Comparison of ENCODE assay signal across 8 cellular contexts in the genomic region with DNA sequence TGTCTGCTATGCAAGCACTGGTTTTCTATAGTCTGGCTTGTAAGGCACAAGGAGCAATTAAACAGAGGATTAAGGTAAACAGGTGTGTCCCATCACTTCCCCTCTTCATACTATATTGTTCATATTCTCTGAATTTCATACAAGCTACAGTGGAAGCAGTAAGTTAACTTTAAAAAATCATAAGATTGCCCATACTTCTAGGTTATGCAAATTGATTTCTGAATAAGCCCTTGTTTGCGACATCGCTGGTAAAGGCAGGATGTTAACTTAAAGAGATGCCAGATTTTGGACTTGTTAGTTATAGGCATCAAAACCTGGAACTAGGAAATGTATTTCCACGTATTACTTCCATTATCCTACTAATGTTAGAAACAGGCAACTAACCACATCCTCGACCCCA. TPM values are rescaled to one million over a fixed set of nuclear protein-coding genes. Genes with fewer than 3 reads are reported as not detected.
DNase-seq lines count a peak whose midpoint lies in the region; ATAC-seq and TF ChIP-seq lines count a peak whose summit lies in the region.

No MANE protein-coding gene starts in this region.

- H3K9me3 Mint-ChIP-seq in CD4-positive, CD25-positive, alpha-beta regulatory T cell: peaks cover 0 to 2% (median 0%) of the 10 kb centered on the region in 7 donors
- H3K9me3 Mint-ChIP-seq in dendritic cell treated with granulocyte-macrophage colony-stimulating factor and Interleukin-4, amounts not matched to agents 40 ng/mL and 50 ng/mL, for 4 days: no peaks in the 10 kb centered on the region
- H3K9me3 Mint-ChIP-seq in neural crest cell: no peaks in the 10 kb centered on the region

- peak overlapping the region; percentile 87 to 92 (median 89) for H3K27ac Mint-ChIP-seq in CD4-positive, CD25-positive, alpha-beta regulatory T cell
- H3K27ac Mint-ChIP-seq in dendritic cell treated with granulocyte-macrophage colony-stimulating factor and Interleukin-4, amounts not matched to agents 40 ng/mL and 50 ng/mL, for 4 days: no peak overlapping the region
- H3K27ac Mint-ChIP-seq in neural crest cell (ENCODE audit: unreplicated experiment): no peak overlapping the region

- peaks cover 14 to 41% (median 30%) of the 10 kb centered on the region in 4 donors for H3K4me1 Mint-ChIP-seq in CD4-positive, CD25-positive, alpha-beta regulatory T cell
- H3K4me1 Mint-ChIP-seq in dendritic cell treated with granulocyte-macrophage colony-stimulating factor and Interleukin-4, amounts not matched to agents 40 ng/mL and 50 ng/mL, for 4 days (ENCODE audit: low read depth): peaks cover 33% of the 10 kb centered on the region
- H3K4me1 Mint-ChIP-seq in neural crest cell: peaks cover 46% of the 10 kb centered on the region

- peak overlapping the region; percentile 70 for H3K4me3 ChIP-seq in CD4-positive, CD25-positive, alpha-beta regulatory T cell (ENCODE audit: low read depth, low read length)

- H3K4me3 Mint-ChIP-seq in CD4-positive, CD25-positive, alpha-beta regulatory T cell: peak overlapping the region; percentile 86 to 98 (median 89)
- H3K4me3 Mint-ChIP-seq in dendritic cell treated with granulocyte-macrophage colony-stimulating factor and Interleukin-4, amounts not matched to agents 40 ng/mL and 50 ng/mL, for 4 days: peak overlapping the region; percentile 76
- H3K4me3 Mint-ChIP-seq in neural crest cell: peak overlapping the region; percentile 95

- peak in 1 of 3 donors; percentile 79 for DNase-seq in CD4-positive, CD25-positive, alpha-beta regulatory T cell
- DNase-seq in neural crest cell (ENCODE audit: low read depth, low spot score): no peak
- DNase-seq in NCI-H1105 (lab: John Stamatoyannopoulos, UW): no peak
- no peak for DNase-seq in HUDEP-2 (lab: John Stamatoyannopoulos, UW; ENCODE audit: unreplicated experiment in 76 of 76)
- no peak for DNase-seq in kidney glomerular epithelial cell (lab: John Stamatoyannopoulos, UW)

- peaks cover 4% of the 10 kb centered on the region for H3K27me3 Mint-ChIP-seq in CD4-positive, CD25-positive, alpha-beta regulatory T cell
- peaks cover 15% of the 10 kb centered on the region for H3K27me3 Mint-ChIP-seq in dendritic cell treated with granulocyte-macrophage colony-stimulating factor and Interleukin-4, amounts not matched to agents 40 ng/mL and 50 ng/mL, for 4 days
- H3K27me3 Mint-ChIP-seq in neural crest cell (ENCODE audit: low read depth): peaks cover 16% of the 10 kb centered on the region

- ATAC-seq in CD4-positive, CD25-positive, alpha-beta regulatory T cell (ENCODE audit: low read depth in 2 of 2): no peak
- ATAC-seq in HG02938 (IDR thresholded peaks at IDR 0.05; ENCODE audit: unreplicated experiment): no peak

- peaks cover 9% of the 10 kb centered on the region for H3K36me3 Mint-ChIP-seq in CD4-positive, CD25-positive, alpha-beta regulatory T cell
- peaks cover 10% of the 10 kb centered on the region for H3K36me3 Mint-ChIP-seq in dendritic cell treated with granulocyte-macrophage colony-stimulating factor and Interleukin-4, amounts not matched to agents 40 ng/mL and 50 ng/mL, for 4 days (ENCODE audit: low read depth)
- H3K36me3 Mint-ChIP-seq in neural crest cell (ENCODE audit: low read depth): no peaks in the 10 kb centered on the region

- intact Hi-C loops in dendritic cell treated with granulocyte-macrophage colony-stimulating factor and Interleukin-4, amounts not matched to agents 40 ng/mL and 50 ng/mL, for 4 days (cut with micrococcal nuclease): loop anchor here (1.0 to 5.0 kb wide), 2 partner anchors 32 to 57 kb away; no protein-coding TSS in a partner anchor

- peak overlapping the region; percentile 69 for H3K27ac ChIP-seq in CD4-positive, CD25-positive, alpha-beta regulatory T cell (ENCODE audit: insufficient read depth, low read length, poor library complexity, severe bottlenecking)
- H3K27ac ChIP-seq in KOPT-K1 (ENCODE audit: low read depth, low read length, poor library complexity, severe bottlenecking): peak overlapping the region; percentile 93

- H3K27me3 ChIP-seq in CD4-positive, CD25-positive, alpha-beta regulatory T cell (ENCODE audit: control insufficient read depth, insufficient read depth, low read length): no peaks in the 10 kb centered on the region

- H3K9me3 ChIP-seq in CD4-positive, CD25-positive, alpha-beta regulatory T cell (ENCODE audit: control insufficient read depth in 2 of 2, low read length in 2 of 2): no peaks in the 10 kb centered on the region
- H3K9me3 ChIP-seq in KOPT-K1 (ENCODE audit: insufficient read depth, low read length, poor library complexity, severe bottlenecking): no peaks in the 10 kb centered on the region

- H3K36me3 ChIP-seq in CD4-positive, CD25-positive, alpha-beta regulatory T cell (ENCODE audit: control insufficient read depth, insufficient read depth, low read length): no peaks in the 10 kb centered on the region
- peaks cover 11% of the 10 kb centered on the region for H3K36me3 ChIP-seq in KOPT-K1 (ENCODE audit: insufficient read depth, low read length)

- peaks cover 36% of the 10 kb centered on the region for H3K4me1 ChIP-seq in CD4-positive, CD25-positive, alpha-beta regulatory T cell (ENCODE audit: control insufficient read depth, insufficient read depth, low read length, poor library complexity, severe bottlenecking)

- no peak for TF ChIP-seq CTCF in neural crest cell (conservative IDR thresholded peaks at IDR 0.05)

RNA-seq across cellular contexts. Expression of a gene that starts 1.0 kb away (rescaled TPM):
- total RNA-seq in CD4-positive, CD25-positive, alpha-beta regulatory T cell: 86.4 TPM
- polyA plus RNA-seq in CD4-positive, CD25-positive, alpha-beta regulatory T cell: 10 to 100 TPM; 35.5 to 48.4 (median 40.1) TPM
- total RNA-seq in neural crest cell: 36.1 and 36.6 TPM in 2 replicates

Comparison
In these comparisons a context has a peak if more than half of its experiments do, and no peak if none do; other contexts are left out.
1. H3K27ac Mint-ChIP-seq: peak in CD4-positive, CD25-positive, alpha-beta regulatory T cell (3 of 3); none in dendritic cell treated with granulocyte-macrophage colony-stimulating factor and Interleukin-4, amounts not matched to agents 40 ng/mL and 50 ng/mL, for 4 days (single experiment) and neural crest cell (single experiment).
2. Peak in every context shown above with its lines, with median percentiles within 50 percentile points of each other: H3K4me3 Mint-ChIP-seq.